8 cellular contexts compared by ENCODE assay signal in the genomic region with DNA sequence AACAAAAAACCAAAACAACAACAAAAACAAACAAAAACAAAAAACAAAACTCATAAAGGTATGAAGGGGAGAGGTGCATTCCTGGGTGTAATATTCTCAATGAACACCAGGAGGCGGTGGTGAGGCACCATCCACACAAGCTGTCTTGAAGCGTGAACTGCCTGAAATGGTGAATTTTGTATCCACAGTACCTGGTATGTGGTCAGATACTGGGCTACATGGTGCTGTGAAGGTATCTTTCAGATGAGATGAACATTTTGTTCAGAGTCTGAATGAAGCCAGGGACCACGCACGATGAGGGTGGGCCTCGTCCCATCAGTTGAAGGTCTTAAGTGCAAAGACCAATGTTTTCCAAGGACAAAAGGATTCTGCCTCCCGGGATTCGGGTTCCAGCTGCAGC. TPM values are rescaled to one million over a fixed set of nuclear protein-coding genes. Genes with fewer than 3 reads are reported as not detected.
A peak's percentile ranks its signal among the peaks of the same experiment; 100 is the strongest.
DNase-seq lines count a peak whose midpoint lies in the region; ATAC-seq, FAIRE-seq and TF ChIP-seq lines count a peak whose summit lies in the region.

No MANE protein-coding gene starts in this region.

- ATAC-seq in GM21529 (IDR thresholded peaks at IDR 0.05; ENCODE audit: unreplicated experiment) (no peak), GM18502 (IDR thresholded peaks at IDR 0.05; ENCODE audit: poor library complexity, unreplicated experiment) (no peak)

- H3K36me3 ChIP-seq in SJCRH30 (no peaks in the 10 kb centered on the region), colonic mucosa (no peaks in the 10 kb centered on the region)

- H3K4me1 ChIP-seq in SJCRH30 (no peaks in the 10 kb centered on the region), colonic mucosa (no peaks in the 10 kb centered on the region)

- H3K27me3 ChIP-seq in SJCRH30 = no peaks in the 10 kb centered on the region
- no peaks in the 10 kb centered on the region for H3K27me3 ChIP-seq in colonic mucosa

- TF ChIP-seq CTCF in AG09309 (IDR thresholded peaks at IDR 0.05; ENCODE audit: control insufficient read depth, insufficient read depth, low read depth, low read length, missing control alignments) (peak; percentile 73), colonic mucosa (IDR thresholded peaks at IDR 0.05) (peak; percentile 72)

- peak; percentile 94 for FAIRE-seq in GM12892 (lab: Jason Lieb, UNC)

- no peaks in the 10 kb centered on the region for H3K9me3 ChIP-seq in SJCRH30 (replicated peaks)
- H3K9me3 ChIP-seq in colonic mucosa = no peaks in the 10 kb centered on the region

- H3K27ac ChIP-seq in SJCRH30 (no peak overlapping the region), colonic mucosa (no peak overlapping the region)

- intact Hi-C loops in colonic mucosa (cut with DNase I) (loop anchor here (2.0 kb wide), 1 partner anchor 919 kb away; no protein-coding TSS in a partner anchor), posterior vena cava (cut with DNase I) (no loop called here)

- H3K4me3 ChIP-seq in AG09309 (ENCODE audit: control insufficient read depth, low read depth, low read length) (no peak overlapping the region), SJCRH30 (no peak overlapping the region), colonic mucosa (no peak overlapping the region)

- H3K9ac ChIP-seq in colonic mucosa (ENCODE audit: low read depth in 2 of 2, low read length in 2 of 2) = no peak overlapping the region

- DNase-seq in AG09309 (ENCODE audit: low read depth) (no peak), GM12892 (ENCODE audit: insufficient read length) (no peak), SJCRH30 (peak; percentile 9 to 62), colonic mucosa (peak; percentile 30), posterior vena cava (ENCODE audit: low spot score) (peak; percentile 18), DMS114 treated with DMSO at 0.1 percent for 48 hours (lab: John Stamatoyannopoulos, UW; ENCODE audit: unreplicated experiment) (no peak)

- no peak for TF ChIP-seq POLR2A in GM12892 (IDR thresholded peaks at IDR 0.05; ENCODE audit: low read depth, low read length)

RNA-seq across cellular contexts. Expression of a gene that starts 58.5 kb away (rescaled TPM):
- polyA plus RNA-seq in GM12892 (2012; ENCODE audit: missing spikeins) = 8.6 TPM
- total RNA-seq in SJCRH30 (2014; rRNA removed; shearing (Covaris generic)) = not detected in 2 replicates
- total RNA-seq in colonic mucosa (under 1 TPM in 1 of 2 donors, not detected in 1; 0.27 TPM), posterior vena cava (under 1 TPM; 0.33 to 0.97 TPM)

Comparison
In these comparisons a context has a peak if more than half of its experiments do, and no peak if none do; other contexts are left out.
1. DNase-seq: peak in SJCRH30 (2 of 2), colonic mucosa (single experiment) and posterior vena cava (single experiment); none in AG09309 (single experiment), GM12892 (single experiment) and DMS114 treated with DMSO at 0.1 percent for 48 hours (single experiment).